Comparison of ENCODE assay signal across 7 cellular contexts in the genomic region with DNA sequence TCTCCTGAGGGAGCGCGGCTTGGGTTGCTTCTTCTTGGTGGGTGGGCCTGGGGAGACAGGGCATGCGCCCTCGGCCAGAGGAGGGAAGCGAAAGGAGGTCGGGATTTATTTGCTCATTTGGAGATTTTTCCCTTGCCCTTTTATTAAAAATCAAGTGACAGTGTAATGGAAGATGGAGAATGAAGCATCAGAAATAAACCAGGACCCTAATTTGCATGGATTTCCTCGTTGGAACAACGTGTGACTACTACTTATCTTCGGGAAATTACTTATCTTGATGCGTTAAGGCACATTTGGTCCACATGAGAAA. TPM values are rescaled to one million over a fixed set of nuclear protein-coding genes. Genes with fewer than 3 reads are reported as not detected.
DNase-seq lines count a peak whose midpoint lies in the region; ATAC-seq and TF ChIP-seq lines count a peak whose summit lies in the region.

No MANE protein-coding gene starts in this region.

- H3K4ac ChIP-seq in H9 (ENCODE audit: low read depth, low read length) (no peak overlapping the region), neuronal stem cell (ENCODE audit: low read length) (no peak overlapping the region)

- H3K36me3 ChIP-seq in neuronal stem cell (replicated peaks in 1 of 2; ENCODE audit: control insufficient read depth in 2 of 2, insufficient read depth in 2 of 2, low read length in 2 of 2), result no peaks in the 10 kb centered on the region

- no peak overlapping the region for H2BK12ac ChIP-seq in H9 (ENCODE audit: insufficient read length, low read depth, low read length)
- H2BK12ac ChIP-seq in neuronal stem cell (ENCODE audit: low read length), result no peak overlapping the region

- H2BK5ac ChIP-seq in H9 (ENCODE audit: insufficient read length, low read length) (no peak overlapping the region), neuronal stem cell (ENCODE audit: low read length) (peak overlapping the region; percentile 94)

- H3K36me3 Mint-ChIP-seq in H9 (ENCODE audit: insufficient read depth in 1 of 3, low read depth in 3 of 3), result no peaks in the 10 kb centered on the region; a peak in 1 of 7 replicates

- peak overlapping the region; percentile 92 to 94 for H3K4me3 Mint-ChIP-seq in H9

- DNase-seq in H9 (no peak), SK-N-DZ (ENCODE audit: low spot score) (peak; percentile 70), fibroblast of mammary gland (ENCODE audit: low read depth) (no peak), neuronal stem cell (ENCODE audit: low spot score) (no peak), HUDEP-2 (lab: John Stamatoyannopoulos, UW; ENCODE audit: unreplicated experiment in 76 of 76) (no peak)

- H3K27me3 Mint-ChIP-seq in H9 (ENCODE audit: low read depth), result no peaks in the 10 kb centered on the region

- H3K23me2 ChIP-seq in H9 (ENCODE audit: insufficient read length, low read depth, low read length, poor library complexity, severe bottlenecking), result peaks cover 6% of the 10 kb centered on the region

- H3K27ac ChIP-seq in H9 (ENCODE audit: insufficient read length, low read depth, low read length), result no peak overlapping the region
- peak overlapping the region; percentile 88 for H3K27ac ChIP-seq in neuronal stem cell (replicated peaks; ENCODE audit: low read length)

- H2AFZ ChIP-seq in H9 (ENCODE audit: low read length) (no peak overlapping the region), neuronal stem cell (ENCODE audit: low read length) (peak overlapping the region; percentile 98)

- peak overlapping the region; percentile 69 for H3K4me2 ChIP-seq in H9 (ENCODE audit: insufficient read depth, insufficient read length, low read length)
- peak overlapping the region; percentile 69 for H3K4me2 ChIP-seq in neuronal stem cell (ENCODE audit: insufficient read depth, low read length, poor library complexity, severe bottlenecking)

- no peaks in the 10 kb centered on the region for H3K9me3 Mint-ChIP-seq in H9

- H4K91ac ChIP-seq in H9 (ENCODE audit: insufficient read length, low read depth, low read length), result no peak overlapping the region
- H4K91ac ChIP-seq in neuronal stem cell (ENCODE audit: low read depth, low read length, poor library complexity), result no peak overlapping the region

- H3K4me3 ChIP-seq in fibroblast of mammary gland (ENCODE audit: control insufficient read depth, low read depth, low read length) (peak overlapping the region; percentile 75), neuronal stem cell (ENCODE audit: low read length in 2 of 2) (peak overlapping the region; percentile 82 to 90)

- peak overlapping the region; percentile 18 for H3K18ac ChIP-seq in H9 (ENCODE audit: insufficient read length, low read depth, low read length)
- peak overlapping the region; percentile 96 for H3K18ac ChIP-seq in neuronal stem cell (ENCODE audit: low read length)

- H3K4me1 Mint-ChIP-seq in H9, result peaks cover 37 to 42% of the 10 kb centered on the region in 2 experiments

- H2BK120ac ChIP-seq in H9 (ENCODE audit: low read depth, low read length, poor library complexity, severe bottlenecking), result no peak overlapping the region
- H2BK120ac ChIP-seq in neuronal stem cell (ENCODE audit: low read depth, low read length), result no peak overlapping the region

- H3K9me3 ChIP-seq in H9 (ENCODE audit: control insufficient read depth, low read depth, low read length) (no peaks in the 10 kb centered on the region), neuronal stem cell (replicated peaks in 1 of 2; ENCODE audit: control insufficient read depth in 2 of 2, insufficient read depth in 1 of 2, low read depth in 1 of 2, low read length in 2 of 2) (no peaks in the 10 kb centered on the region)

- H3K4me1 ChIP-seq in H9 (ENCODE audit: insufficient read depth, low read length), result peaks cover 8% of the 10 kb centered on the region; the same call in 1 of the 2 replicates
- H3K4me1 ChIP-seq in neuronal stem cell (ENCODE audit: control insufficient read depth in 2 of 2, insufficient read depth in 1 of 2, low read depth in 1 of 2, low read length in 2 of 2), result peaks cover 0 to 10% of the 10 kb centered on the region in 2 donors

- no CpG with 5 or more reads among the region's 10 CpGs for WGBS in H9 (ENCODE audit: extremely low coverage, insufficient read length, low lambda C conversion rate)
- WGBS in neuronal stem cell (ENCODE audit: extremely low coverage in 2 of 2, insufficient read length in 2 of 2, insufficient replicate concordance in 1 of 2), 2 donors, result no CpG with 5 or more reads among the region's 10 CpGs

- H2BK15ac ChIP-seq in H9 (ENCODE audit: low read depth, low read length) (no peak overlapping the region), neuronal stem cell (ENCODE audit: low read length) (no peak overlapping the region)

- ATAC-seq in GM18511 (IDR thresholded peaks at IDR 0.05; ENCODE audit: unreplicated experiment) (no peak), HG02642 (IDR thresholded peaks at IDR 0.05; ENCODE audit: poor library complexity, unreplicated experiment) (no peak)

- H3K27me3 ChIP-seq in H9 (ENCODE audit: insufficient read depth, low read length) (no peaks in the 10 kb centered on the region), neuronal stem cell (ENCODE audit: control insufficient read depth in 3 of 3, insufficient read depth in 3 of 3, low read depth in 1 of 3, low read length in 3 of 3) (no peaks in the 10 kb centered on the region)

- no peak overlapping the region for H3K23ac ChIP-seq in H9 (ENCODE audit: insufficient read length, low read depth, low read length)
- no peak overlapping the region for H3K23ac ChIP-seq in neuronal stem cell (ENCODE audit: low read depth, low read length, poor library complexity)

- peak overlapping the region; percentile 91 to 98 (median 94) for H3K27ac Mint-ChIP-seq in H9

- TF ChIP-seq CTCF in H9 (conservative IDR thresholded peaks at IDR 0.05) (no peak), fibroblast of mammary gland (conservative IDR thresholded peaks at IDR 0.05; ENCODE audit: control insufficient read depth, insufficient read depth, low read depth, low read length) (no peak)

- H3K9ac ChIP-seq in H9 (ENCODE audit: extremely low read depth, insufficient read length, low read length), result peak overlapping the region; percentile 36
- peak overlapping the region; percentile 85 for H3K9ac ChIP-seq in neuronal stem cell (ENCODE audit: low read depth, low read length, poor library complexity)

- H4K5ac ChIP-seq in H9 (ENCODE audit: insufficient read length, low read depth, low read length), result no peak overlapping the region

- peaks cover 9% of the 10 kb centered on the region; the same call in 1 of the 2 replicates for H3K79me2 ChIP-seq in H9 (ENCODE audit: insufficient read depth, low read length)

- H2BK20ac ChIP-seq in H9 (ENCODE audit: low read depth, low read length, poor library complexity, severe bottlenecking), result no peak overlapping the region

- H4K20me1 ChIP-seq in H9 (ENCODE audit: control insufficient read depth, insufficient read depth, insufficient read length), result no peaks in the 10 kb centered on the region

- no peak overlapping the region for H3K56ac ChIP-seq in H9 (ENCODE audit: insufficient read length, low read depth, low read length)

- H3K79me1 ChIP-seq in H9 (ENCODE audit: insufficient read depth, low read depth, low read length, poor library complexity, severe bottlenecking), result no peaks in the 10 kb centered on the region
- H3K79me1 ChIP-seq in neuronal stem cell (ENCODE audit: low read depth, low read length), result peaks cover 2% of the 10 kb centered on the region

- H3K14ac ChIP-seq in H9 (ENCODE audit: insufficient read depth, low read length) (peak overlapping the region; percentile 60; the same call in 1 of the 2 replicates), neuronal stem cell (ENCODE audit: low read length) (no peak overlapping the region)

- H4K8ac ChIP-seq in H9 (replicated peaks; ENCODE audit: insufficient read length, low read depth, low read length) (no peak overlapping the region), neuronal stem cell (ENCODE audit: low read depth, low read length) (no peak overlapping the region)

- H3T11ph ChIP-seq in H9 (ENCODE audit: low read length), result no peak overlapping the region

- H2AK5ac ChIP-seq in H9 (ENCODE audit: insufficient read length, low read length) (no peak overlapping the region), neuronal stem cell (ENCODE audit: low read depth, low read length) (no peak overlapping the region)

RNA-seq across cellular contexts. Expression of a gene that starts 0.7 kb away (rescaled TPM):
- 14.3 and 16.2 TPM in 2 replicates for total RNA-seq in H9 (2021)
- polyA plus RNA-seq in SK-N-DZ (2014; cell fraction: cytosol; rRNA removed), result 4.7 and 6.2 TPM in 2 replicates
- polyA plus RNA-seq in SK-N-DZ (2014; cell fraction: nucleus; rRNA removed), result 6.1 and 7.9 TPM in 2 replicates
- polyA plus RNA-seq in neuronal stem cell (2013, experiment 1 of 2), result 8.6 TPM
- polyA plus RNA-seq in neuronal stem cell (2013, experiment 2 of 2), result 9.3 TPM

RNA-seq across cellular contexts. Expression of a gene that starts 44.6 kb away (rescaled TPM):
- not detected in 2 replicates for total RNA-seq in H9 (2021)
- not detected in 2 replicates for polyA plus RNA-seq in SK-N-DZ (2014; cell fraction: cytosol; rRNA removed)
- polyA plus RNA-seq in SK-N-DZ (2014; cell fraction: nucleus; rRNA removed), result not detected in 2 replicates
- polyA plus RNA-seq in neuronal stem cell (2013, experiment 1 of 2), result not detected
- not detected for polyA plus RNA-seq in neuronal stem cell (2013, experiment 2 of 2)
